In genomic region chr18:77090546-77091200, GRCh38 we compare ENCODE assay signal across 11 cellular contexts. TPM values are rescaled to one million over a fixed set of nuclear protein-coding genes. Genes with fewer than 3 reads are reported as not detected.
A peak's percentile ranks its signal among the peaks of the same experiment; 100 is the strongest.
DNase-seq lines count a peak whose midpoint lies in the region; ATAC-seq and TF ChIP-seq lines count a peak whose summit lies in the region.
"Had no signal": no experiment of that assay in that cellular context is flagged by ENCODE, and none has a peak within 500 bp of the region (broad histone marks: within the 10 kb centered on the region; RNA-seq: fewer than 3 reads in every experiment).

No MANE protein-coding gene starts in this region.

- no peaks in the 10 kb centered on the region for H3K27me3 Mint-ChIP-seq in activated T-cell treated with anti-CD3 and anti-CD28 coated beads, Interleukin-2, amount 50 U/mL, for 72 hours (ENCODE audit: low read depth)
- no peaks in the 10 kb centered on the region for H3K27me3 Mint-ChIP-seq in central memory CD8-positive, alpha-beta T cell

- H3K4me1 Mint-ChIP-seq in activated T-cell treated with anti-CD3 and anti-CD28 coated beads, Interleukin-2, amount 50 U/mL, for 72 hours (ENCODE audit: low read depth) = peaks cover 59% of the 10 kb centered on the region
- H3K4me1 Mint-ChIP-seq in central memory CD8-positive, alpha-beta T cell = peaks cover 79% of the 10 kb centered on the region

- intact Hi-C loops in psoas muscle (cut with DNase I) = no loop called here
- intact Hi-C loops in stomach (cut with DNase I; ENCODE audit: low total_unique reads) = no loop called here

- WGBS in psoas muscle, 3 donors = 50 to 72% (median 61%) methylated on average over 18 of the region's 18 CpGs
- 83 to 90% (median 84%) methylated on average over 18 of the region's 18 CpGs for WGBS in stomach, 5 donors

- no peak for ATAC-seq in activated T-cell treated with anti-CD3 and anti-CD28 coated beads, Interleukin-2, amount 50 U/mL, for 72 hours (replicated peaks in 1 of 2)
- no peak for ATAC-seq in central memory CD8-positive, alpha-beta T cell (replicated peaks; ENCODE audit: extremely low read depth, poor library complexity, severe bottlenecking)
- ATAC-seq in psoas muscle = no peak

- DNase-seq in activated T-cell treated with anti-CD3 and anti-CD28 coated beads, Interleukin-2, amount 50 U/mL, for 72 hours = no peak
- DNase-seq in activated T-cell treated with anti-CD3 and anti-CD28 coated beads for 4 hours (no peak), NCI-H1105 treated with DMSO at 0.1 percent for 48 hours (lab: John Stamatoyannopoulos, UW) (peak; percentile 87), psoas muscle (no peak), HT-29 (ENCODE audit: low spot score) (no peak), stomach (no peak), GF-D8 (lab: John Stamatoyannopoulos, UW) (no peak)
- no peak for DNase-seq in central memory CD8-positive, alpha-beta T cell (ENCODE audit: low spot score in 2 of 2)
- DNase-seq: NCI-H1092, T-helper 2 cell had no signal

- TF ChIP-seq EP300 in stomach (IDR thresholded peaks at IDR 0.05) = no peak

- no peak overlapping the region for H3K4me3 Mint-ChIP-seq in activated T-cell treated with anti-CD3 and anti-CD28 coated beads, Interleukin-2, amount 50 U/mL, for 72 hours
- H3K4me3 Mint-ChIP-seq in central memory CD8-positive, alpha-beta T cell = peak overlapping the region; percentile 24
- H3K4me3 Mint-ChIP-seq: brain had no signal

- H3K36me3 Mint-ChIP-seq in activated T-cell treated with anti-CD3 and anti-CD28 coated beads, Interleukin-2, amount 50 U/mL, for 72 hours (ENCODE audit: insufficient read depth in 2 of 2) = peaks cover 4 to 14% of the 10 kb centered on the region in 2 donors
- peaks cover 39% of the 10 kb centered on the region for H3K36me3 Mint-ChIP-seq in central memory CD8-positive, alpha-beta T cell (ENCODE audit: insufficient read depth)
- H3K36me3 Mint-ChIP-seq: brain had no signal

- H3K27ac Mint-ChIP-seq in activated T-cell treated with anti-CD3 and anti-CD28 coated beads, Interleukin-2, amount 50 U/mL, for 72 hours = peak overlapping the region; percentile 36
- H3K27ac Mint-ChIP-seq in central memory CD8-positive, alpha-beta T cell (ENCODE audit: low read depth) = peak overlapping the region; percentile 66

- peaks cover 0 to 8% of the 10 kb centered on the region in 2 donors for H3K36me3 ChIP-seq in psoas muscle (ENCODE audit: insufficient read depth in 1 of 2, low read depth in 1 of 2)
- H3K36me3 ChIP-seq in stomach = peaks cover 0 to 18% (median 6%) of the 10 kb centered on the region in 4 donors

- no peak overlapping the region for H3K4me3 ChIP-seq in psoas muscle
- H3K4me3 ChIP-seq in stomach = no peak overlapping the region

- TF ChIP-seq CTCF in psoas muscle (IDR thresholded peaks at IDR 0.05) (no peak), stomach (IDR thresholded peaks at IDR 0.05) (no peak)

- H3K9me3 ChIP-seq in psoas muscle = no peaks in the 10 kb centered on the region
- H3K9me3 ChIP-seq in stomach = no peaks in the 10 kb centered on the region

- no peaks in the 10 kb centered on the region for H3K9me3 Mint-ChIP-seq in activated T-cell treated with anti-CD3 and anti-CD28 coated beads, Interleukin-2, amount 50 U/mL, for 72 hours
- H3K9me3 Mint-ChIP-seq in central memory CD8-positive, alpha-beta T cell = no peaks in the 10 kb centered on the region

- no peak for TF ChIP-seq POLR2A in stomach (IDR thresholded peaks at IDR 0.05)

- no peaks in the 10 kb centered on the region for H3K27me3 ChIP-seq in psoas muscle (ENCODE audit: insufficient read depth in 3 of 3, low read length in 2 of 3)
- H3K27me3 ChIP-seq in stomach = no peaks in the 10 kb centered on the region

- peak overlapping the region; percentile 88 for H3K27ac ChIP-seq in psoas muscle
- H3K27ac ChIP-seq in stomach = peak overlapping the region in 1 of 5 donors; percentile 75

- peaks cover 73% of the 10 kb centered on the region for H3K4me1 ChIP-seq in psoas muscle
- H3K4me1 ChIP-seq in stomach = peaks cover 26 to 81% (median 41%) of the 10 kb centered on the region in 4 donors

RNA-seq across cellular contexts. Expression of gene MBP, which starts 41.9 kb away (rescaled TPM):
- 100 to 1,000 TPM; 101 to 107 TPM for total RNA-seq in activated T-cell treated with anti-CD3 and anti-CD28 coated beads, Interleukin-2, amount 50 U/mL, for 72 hours
- total RNA-seq in psoas muscle (10 to 100 TPM; 51.6 to 88.2 (median 78.6) TPM), stomach (100 to 1,000 TPM in 1 of 5 donors, 10 to 100 TPM in 4; 30.4 to 407 (median 43.8) TPM)
- polyA plus RNA-seq in psoas muscle (10 to 100 TPM; 16.4 to 43.9 (median 40.8) TPM), stomach (10 to 100 TPM in 1 of 3 donors, 1 to 10 TPM in 2; 7.9 to 16.8 (median 8.1) TPM)
- total RNA-seq in HT-29 (2014; rRNA removed; shearing (Covaris generic)) = 27.4 and 28.9 TPM in 2 replicates
